Comparison of ENCODE assay signal across 22 cellular contexts in the genomic region with DNA sequence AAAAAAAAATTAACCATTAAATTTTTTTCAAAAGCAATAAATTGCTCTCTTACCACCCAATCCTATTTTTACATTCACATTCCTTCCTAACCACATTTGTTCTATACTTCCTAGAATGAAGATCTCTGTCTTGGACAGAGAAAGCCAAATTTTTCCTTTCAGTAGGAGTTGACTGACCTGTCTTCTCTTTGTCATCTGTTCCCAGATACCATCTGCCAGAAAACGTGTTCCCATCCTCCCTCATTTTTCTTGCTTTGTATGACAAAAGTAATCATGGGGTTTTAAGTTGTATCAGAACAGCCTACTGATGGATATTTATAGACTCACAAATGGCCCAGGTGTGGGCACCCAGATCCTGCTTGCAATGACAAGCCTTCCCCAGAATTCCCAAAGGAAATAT.
"Had no signal": no experiment of that assay in that cellular context is flagged by ENCODE, and none has a peak within 500 bp of the region (broad histone marks: within the 10 kb centered on the region; RNA-seq: fewer than 3 reads in every experiment).

No MANE protein-coding gene starts in this region.

- H3K27ac ChIP-seq: HL-60, KMS-11, RWPE1 had no signal

- ATAC-seq: K562 had no signal

- H3K9ac ChIP-seq: KMS-11, SK-N-SH had no signal

- DNase-seq: Kasumi-1, MV-4-11, NCI-H1048, NCI-H1105, NCI-H1417, NCI-H1436 treated with DMSO at 0.1 percent for 48 hours, NCI-H1694, NCI-H187 treated with DMSO at 0.1 percent for 48 hours, NCI-H2081, NCI-H2107, NCI-H2227 treated with DMSO at 0.1 percent for 48 hours, NCI-H510A, NCI-H524 treated with DMSO at 0.1 percent for 48 hours, NCI-H69, NCI-H774, SHP77, SK-N-SH, SW 1271 had no signal

- H3K4me3 ChIP-seq: K562 had no signal

- H3K4me2 ChIP-seq: KMS-11, SK-N-SH had no signal
